ENCODE assay signal across 9 cellular contexts in the genomic region with DNA sequence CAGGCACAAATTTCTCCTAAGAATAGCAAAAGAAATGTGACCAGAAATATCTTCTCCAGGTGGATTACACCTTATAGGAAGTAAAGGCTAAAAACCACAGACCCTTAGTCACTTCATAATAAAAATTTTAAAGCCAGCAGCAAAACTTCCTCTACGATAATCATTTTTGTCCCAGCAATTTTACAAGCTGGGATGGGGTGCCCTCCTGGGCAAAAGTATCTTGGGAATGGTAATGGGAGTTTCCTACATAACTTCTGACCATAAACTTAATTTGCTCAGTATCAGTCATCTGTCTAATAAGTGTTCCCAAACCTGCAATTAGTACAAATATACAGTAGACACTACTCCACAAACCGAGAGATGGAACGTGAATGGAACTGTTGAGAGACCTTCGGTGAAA. TPM values are rescaled to one million over a fixed set of nuclear protein-coding genes. Genes with fewer than 3 reads are reported as not detected.
DNase-seq lines count a peak whose midpoint lies in the region; ATAC-seq and TF ChIP-seq lines count a peak whose summit lies in the region.
"Had no signal": no experiment of that assay in that cellular context is flagged by ENCODE, and none has a peak within 500 bp of the region (broad histone marks: within the 10 kb centered on the region; RNA-seq: fewer than 3 reads in every experiment).

No MANE protein-coding gene starts in this region.

- H3K4me3 Mint-ChIP-seq in effector memory CD8-positive, alpha-beta T cell = no peak overlapping the region

- H3K36me3 ChIP-seq in ES-I3 (ENCODE audit: insufficient read depth, low read length) = peaks cover 4% of the 10 kb centered on the region; the same call in 1 of the 2 replicates
- peaks cover 34% of the 10 kb centered on the region for H3K36me3 ChIP-seq in SJCRH30
- H3K36me3 ChIP-seq in rectal smooth muscle tissue (ENCODE audit: control insufficient read depth, insufficient read depth, low read length) = no peaks in the 10 kb centered on the region

- H3K27ac Mint-ChIP-seq in effector memory CD8-positive, alpha-beta T cell = peak overlapping the region in 1 of 2 donors; percentile 98

- H3K27me3 Mint-ChIP-seq in effector memory CD8-positive, alpha-beta T cell = no peaks in the 10 kb centered on the region

- H3K9ac ChIP-seq in ES-I3 (ENCODE audit: low read depth, low read length) = peak overlapping the region; percentile 90
- peak overlapping the region; percentile 13 for H3K9ac ChIP-seq in rectal smooth muscle tissue (ENCODE audit: low read length)

- ATAC-seq in HG03469 (IDR thresholded peaks at IDR 0.05; ENCODE audit: unreplicated experiment) = no peak
- ATAC-seq in effector memory CD8-positive, alpha-beta T cell (replicated peaks) = no peak

- H3K9me3 Mint-ChIP-seq in effector memory CD8-positive, alpha-beta T cell = no peaks in the 10 kb centered on the region

- H3K9me3 ChIP-seq in ES-I3 (ENCODE audit: control insufficient read depth, insufficient read depth, low read length) = no peaks in the 10 kb centered on the region
- no peaks in the 10 kb centered on the region for H3K9me3 ChIP-seq in SJCRH30 (replicated peaks)

- peak overlapping the region; percentile 79 for H3K4me3 ChIP-seq in SJCRH30
- H3K4me3 ChIP-seq in fibroblast of mammary gland (ENCODE audit: control insufficient read depth, low read depth, low read length) = peak overlapping the region; percentile 86
- H3K4me3 ChIP-seq in rectal smooth muscle tissue (ENCODE audit: low read length) = peak overlapping the region; percentile 95

- no peak overlapping the region; the same call in 1 of the 2 replicates for H3K27ac ChIP-seq in SJCRH30
- peak overlapping the region; percentile 91 for H3K27ac ChIP-seq in rectal smooth muscle tissue (ENCODE audit: low read depth, low read length)

- H3K4me1 ChIP-seq in ES-I3 (ENCODE audit: insufficient read depth, low read length) = peaks cover 16% of the 10 kb centered on the region
- H3K4me1 ChIP-seq in SJCRH30 = peaks cover 8% of the 10 kb centered on the region
- peaks cover 30% of the 10 kb centered on the region for H3K4me1 ChIP-seq in rectal smooth muscle tissue (ENCODE audit: control insufficient read depth, insufficient read depth, low read length)

- DNase-seq in SJCRH30 = no peak
- no peak for DNase-seq in fibroblast of mammary gland (ENCODE audit: low read depth)
- no peak for DNase-seq in stimulated activated CD4-positive, alpha-beta T cell treated with anti-CD3 and anti-CD28 coated beads, Interleukin-12 subunit alpha, Interleukin-12 subunit beta, amount 100 ng/mL, for 4 hours
- DNase-seq in effector memory CD8-positive, alpha-beta T cell = no peak
- no peak for DNase-seq in NCI-H1694 (lab: John Stamatoyannopoulos, UW)

- H3K36me3 Mint-ChIP-seq in effector memory CD8-positive, alpha-beta T cell (ENCODE audit: insufficient read depth) = peaks cover 50% of the 10 kb centered on the region

- no peaks in the 10 kb centered on the region for H3K27me3 ChIP-seq in SJCRH30
- H3K27me3 ChIP-seq in rectal smooth muscle tissue (ENCODE audit: control insufficient read depth, insufficient read depth, low read length) = no peaks in the 10 kb centered on the region

- no peak for TF ChIP-seq CTCF in fibroblast of mammary gland (conservative IDR thresholded peaks at IDR 0.05; ENCODE audit: control insufficient read depth, insufficient read depth, low read depth, low read length)

- H3K4me1 Mint-ChIP-seq in effector memory CD8-positive, alpha-beta T cell (ENCODE audit: low read depth in 2 of 2) = peaks cover 42 to 53% of the 10 kb centered on the region in 2 donors

RNA-seq across cellular contexts. Expression of gene PHF12, which starts 3.0 kb away (rescaled TPM):
- total RNA-seq in SJCRH30 (2014; rRNA removed; shearing (Covaris generic)) = 48.5 and 49.9 TPM in 2 replicates

RNA-seq across cellular contexts. Expression of gene DHRS13, which starts 45.5 kb away (rescaled TPM):
- total RNA-seq in SJCRH30 (2014; rRNA removed; shearing (Covaris generic)) = 25.6 and 27.0 TPM in 2 replicates

RNA-seq across cellular contexts. Expression of gene FLOT2, which starts 50.8 kb away (rescaled TPM):
- total RNA-seq in SJCRH30 (2014; rRNA removed; shearing (Covaris generic)) = 44.7 and 46.4 TPM in 2 replicates

RNA-seq across cellular contexts. Expression of gene SEZ6, which starts 57.5 kb away (rescaled TPM):
- 16.1 and 20.5 TPM in 2 replicates for total RNA-seq in SJCRH30 (2014; rRNA removed; shearing (Covaris generic))
- total RNA-seq: pulmonary artery endothelial cell had no signal
